2 cellular contexts compared by ENCODE assay signal in the genomic region with DNA sequence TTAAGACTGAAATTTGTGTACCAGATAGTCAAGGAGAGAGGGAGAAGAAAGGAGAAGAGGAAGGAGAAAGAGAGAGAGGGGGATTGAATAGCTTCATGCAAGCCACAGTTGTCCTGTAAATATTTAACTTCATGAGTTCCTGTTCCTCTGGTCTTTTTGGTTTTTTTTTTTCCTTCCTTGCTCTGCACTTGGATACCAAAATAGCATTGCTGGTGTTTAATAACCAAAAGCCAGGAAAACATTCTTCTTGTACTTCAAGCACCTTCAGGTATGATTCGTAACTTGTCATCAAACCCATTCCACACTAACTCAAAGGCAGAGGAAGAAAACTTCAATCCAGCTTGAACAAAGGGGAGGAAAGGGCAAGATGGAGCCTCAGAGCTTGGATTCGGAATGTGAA.
TF ChIP-seq lines count a peak whose summit lies in the region.

No MANE protein-coding gene starts in this region.

TF ChIP-seq in GM23338, 12 proteins besides CTCF, POLR2A, EP300 and RAD21 (continues in another document):
- TF ChIP-seq ZNF331 (CRISPR knock-in tag; IDR thresholded peaks at IDR 0.05; ENCODE audit: low read depth): no peak
- TF ChIP-seq, protein P1, sequence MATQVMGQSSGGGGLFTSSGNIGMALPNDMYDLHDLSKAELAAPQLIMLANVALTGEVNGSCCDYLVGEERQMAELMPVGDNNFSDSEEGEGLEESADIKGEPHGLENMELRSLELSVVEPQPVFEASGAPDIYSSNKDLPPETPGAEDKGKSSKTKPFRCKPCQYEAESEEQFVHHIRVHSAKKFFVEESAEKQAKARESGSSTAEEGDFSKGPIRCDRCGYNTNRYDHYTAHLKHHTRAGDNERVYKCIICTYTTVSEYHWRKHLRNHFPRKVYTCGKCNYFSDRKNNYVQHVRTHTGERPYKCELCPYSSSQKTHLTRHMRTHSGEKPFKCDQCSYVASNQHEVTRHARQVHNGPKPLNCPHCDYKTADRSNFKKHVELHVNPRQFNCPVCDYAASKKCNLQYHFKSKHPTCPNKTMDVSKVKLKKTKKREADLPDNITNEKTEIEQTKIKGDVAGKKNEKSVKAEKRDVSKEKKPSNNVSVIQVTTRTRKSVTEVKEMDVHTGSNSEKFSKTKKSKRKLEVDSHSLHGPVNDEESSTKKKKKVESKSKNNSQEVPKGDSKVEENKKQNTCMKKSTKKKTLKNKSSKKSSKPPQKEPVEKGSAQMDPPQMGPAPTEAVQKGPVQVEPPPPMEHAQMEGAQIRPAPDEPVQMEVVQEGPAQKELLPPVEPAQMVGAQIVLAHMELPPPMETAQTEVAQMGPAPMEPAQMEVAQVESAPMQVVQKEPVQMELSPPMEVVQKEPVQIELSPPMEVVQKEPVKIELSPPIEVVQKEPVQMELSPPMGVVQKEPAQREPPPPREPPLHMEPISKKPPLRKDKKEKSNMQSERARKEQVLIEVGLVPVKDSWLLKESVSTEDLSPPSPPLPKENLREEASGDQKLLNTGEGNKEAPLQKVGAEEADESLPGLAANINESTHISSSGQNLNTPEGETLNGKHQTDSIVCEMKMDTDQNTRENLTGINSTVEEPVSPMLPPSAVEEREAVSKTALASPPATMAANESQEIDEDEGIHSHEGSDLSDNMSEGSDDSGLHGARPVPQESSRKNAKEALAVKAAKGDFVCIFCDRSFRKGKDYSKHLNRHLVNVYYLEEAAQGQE (IDR thresholded peaks at IDR 0.05; ENCODE audit: unreplicated experiment): no peak
- TF ChIP-seq STAT1 (IDR thresholded peaks at IDR 0.05; ENCODE audit: unreplicated experiment): no peak
- TF ChIP-seq, protein P2, sequence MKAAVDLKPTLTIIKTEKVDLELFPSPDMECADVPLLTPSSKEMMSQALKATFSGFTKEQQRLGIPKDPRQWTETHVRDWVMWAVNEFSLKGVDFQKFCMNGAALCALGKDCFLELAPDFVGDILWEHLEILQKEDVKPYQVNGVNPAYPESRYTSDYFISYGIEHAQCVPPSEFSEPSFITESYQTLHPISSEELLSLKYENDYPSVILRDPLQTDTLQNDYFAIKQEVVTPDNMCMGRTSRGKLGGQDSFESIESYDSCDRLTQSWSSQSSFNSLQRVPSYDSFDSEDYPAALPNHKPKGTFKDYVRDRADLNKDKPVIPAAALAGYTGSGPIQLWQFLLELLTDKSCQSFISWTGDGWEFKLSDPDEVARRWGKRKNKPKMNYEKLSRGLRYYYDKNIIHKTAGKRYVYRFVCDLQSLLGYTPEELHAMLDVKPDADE (IDR thresholded peaks at IDR 0.05): no peak
- TF ChIP-seq, protein P3, sequence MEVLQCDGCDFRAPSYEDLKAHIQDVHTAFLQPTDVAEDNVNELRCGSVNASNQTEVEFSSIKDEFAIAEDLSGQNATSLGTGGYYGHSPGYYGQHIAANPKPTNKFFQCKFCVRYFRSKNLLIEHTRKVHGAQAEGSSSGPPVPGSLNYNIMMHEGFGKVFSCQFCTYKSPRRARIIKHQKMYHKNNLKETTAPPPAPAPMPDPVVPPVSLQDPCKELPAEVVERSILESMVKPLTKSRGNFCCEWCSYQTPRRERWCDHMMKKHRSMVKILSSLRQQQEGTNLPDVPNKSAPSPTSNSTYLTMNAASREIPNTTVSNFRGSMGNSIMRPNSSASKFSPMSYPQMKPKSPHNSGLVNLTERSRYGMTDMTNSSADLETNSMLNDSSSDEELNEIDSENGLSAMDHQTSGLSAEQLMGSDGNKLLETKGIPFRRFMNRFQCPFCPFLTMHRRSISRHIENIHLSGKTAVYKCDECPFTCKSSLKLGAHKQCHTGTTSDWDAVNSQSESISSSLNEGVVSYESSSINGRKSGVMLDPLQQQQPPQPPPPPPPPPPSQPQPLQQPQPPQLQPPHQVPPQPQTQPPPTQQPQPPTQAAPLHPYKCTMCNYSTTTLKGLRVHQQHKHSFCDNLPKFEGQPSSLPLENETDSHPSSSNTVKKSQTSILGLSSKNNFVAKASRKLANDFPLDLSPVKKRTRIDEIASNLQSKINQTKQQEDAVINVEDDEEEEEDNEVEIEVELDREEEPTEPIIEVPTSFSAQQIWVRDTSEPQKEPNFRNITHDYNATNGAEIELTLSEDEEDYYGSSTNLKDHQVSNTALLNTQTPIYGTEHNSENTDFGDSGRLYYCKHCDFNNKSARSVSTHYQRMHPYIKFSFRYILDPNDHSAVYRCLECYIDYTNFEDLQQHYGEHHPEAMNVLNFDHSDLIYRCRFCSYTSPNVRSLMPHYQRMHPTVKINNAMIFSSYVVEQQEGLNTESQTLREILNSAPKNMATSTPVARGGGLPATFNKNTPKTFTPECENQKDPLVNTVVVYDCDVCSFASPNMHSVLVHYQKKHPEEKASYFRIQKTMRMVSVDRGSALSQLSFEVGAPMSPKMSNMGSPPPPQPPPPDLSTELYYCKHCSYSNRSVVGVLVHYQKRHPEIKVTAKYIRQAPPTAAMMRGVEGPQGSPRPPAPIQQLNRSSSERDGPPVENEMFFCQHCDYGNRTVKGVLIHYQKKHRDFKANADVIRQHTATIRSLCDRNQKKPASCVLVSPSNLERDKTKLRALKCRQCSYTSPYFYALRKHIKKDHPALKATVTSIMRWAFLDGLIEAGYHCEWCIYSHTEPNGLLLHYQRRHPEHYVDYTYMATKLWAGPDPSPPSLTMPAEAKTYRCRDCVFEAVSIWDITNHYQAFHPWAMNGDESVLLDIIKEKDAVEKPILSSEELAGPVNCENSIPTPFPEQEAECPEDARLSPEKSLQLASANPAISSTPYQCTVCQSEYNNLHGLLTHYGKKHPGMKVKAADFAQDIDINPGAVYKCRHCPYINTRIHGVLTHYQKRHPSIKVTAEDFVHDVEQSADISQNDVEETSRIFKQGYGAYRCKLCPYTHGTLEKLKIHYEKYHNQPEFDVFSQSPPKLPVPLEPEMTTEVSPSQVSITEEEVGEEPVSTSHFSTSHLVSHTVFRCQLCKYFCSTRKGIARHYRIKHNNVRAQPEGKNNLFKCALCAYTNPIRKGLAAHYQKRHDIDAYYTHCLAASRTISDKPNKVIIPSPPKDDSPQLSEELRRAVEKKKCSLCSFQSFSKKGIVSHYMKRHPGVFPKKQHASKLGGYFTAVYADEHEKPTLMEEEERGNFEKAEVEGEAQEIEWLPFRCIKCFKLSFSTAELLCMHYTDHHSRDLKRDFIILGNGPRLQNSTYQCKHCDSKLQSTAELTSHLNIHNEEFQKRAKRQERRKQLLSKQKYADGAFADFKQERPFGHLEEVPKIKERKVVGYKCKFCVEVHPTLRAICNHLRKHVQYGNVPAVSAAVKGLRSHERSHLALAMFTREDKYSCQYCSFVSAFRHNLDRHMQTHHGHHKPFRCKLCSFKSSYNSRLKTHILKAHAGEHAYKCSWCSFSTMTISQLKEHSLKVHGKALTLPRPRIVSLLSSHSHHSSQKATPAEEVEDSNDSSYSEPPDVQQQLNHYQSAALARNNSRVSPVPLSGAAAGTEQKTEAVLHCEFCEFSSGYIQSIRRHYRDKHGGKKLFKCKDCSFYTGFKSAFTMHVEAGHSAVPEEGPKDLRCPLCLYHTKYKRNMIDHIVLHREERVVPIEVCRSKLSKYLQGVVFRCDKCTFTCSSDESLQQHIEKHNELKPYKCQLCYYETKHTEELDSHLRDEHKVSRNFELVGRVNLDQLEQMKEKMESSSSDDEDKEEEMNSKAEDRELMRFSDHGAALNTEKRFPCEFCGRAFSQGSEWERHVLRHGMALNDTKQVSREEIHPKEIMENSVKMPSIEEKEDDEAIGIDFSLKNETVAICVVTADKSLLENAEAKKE (CRISPR knock-in tag; IDR thresholded peaks at IDR 0.05): no peak
- TF ChIP-seq NANOG (IDR thresholded peaks at IDR 0.05; ENCODE audit: borderline replicate concordance): no peak
- TF ChIP-seq POLR2AphosphoS5 (IDR thresholded peaks at IDR 0.05; ENCODE audit: low read depth): no peak
- TF ChIP-seq EZH2phosphoT487 (IDR thresholded peaks at IDR 0.05; ENCODE audit: unreplicated experiment): no peak
- TF ChIP-seq JUNB (IDR thresholded peaks at IDR 0.05; ENCODE audit: unreplicated experiment): no peak
- TF ChIP-seq CREB1 (CRISPR knock-in tag; IDR thresholded peaks at IDR 0.05; ENCODE audit: low read depth): no peak

TF ChIP-seq in GM12891, 5 proteins besides CTCF, POLR2A, EP300 and RAD21:
- TF ChIP-seq SPI1 (IDR thresholded peaks at IDR 0.05; ENCODE audit: low read depth, low read length) (no peak), TAF1 (IDR thresholded peaks at IDR 0.05; ENCODE audit: low read depth, low read length) (no peak)
